3 cellular contexts compared by ENCODE assay signal in the genomic region with DNA sequence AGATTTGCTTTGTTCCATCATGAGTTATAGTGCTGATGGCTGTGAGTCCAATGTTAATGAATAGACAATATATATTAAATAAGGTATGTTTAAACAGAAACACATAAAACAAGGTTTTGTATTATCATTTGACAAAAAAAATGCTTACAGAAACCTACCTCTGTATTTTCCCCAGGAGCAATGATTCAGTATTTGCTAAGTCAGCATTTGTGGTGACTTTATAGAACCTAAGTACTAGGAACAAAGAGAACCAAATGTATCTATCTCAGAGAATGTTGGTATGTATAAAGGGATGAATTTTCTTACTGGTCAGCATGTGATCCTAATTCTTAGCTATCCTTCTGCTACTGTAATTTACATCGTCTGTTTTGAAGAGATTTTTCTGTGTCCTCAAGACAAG.
TF ChIP-seq lines count a peak whose summit lies in the region.

No MANE protein-coding gene starts in this region.

TF ChIP-seq in A549, 52 proteins besides CTCF, POLR2A, EP300 and RAD21:
- TF ChIP-seq MAFK (IDR thresholded peaks at IDR 0.05; ENCODE audit: partially characterized antibody) (peak; percentile 92), TP53 (CRISPR knock-in tag; IDR thresholded peaks at IDR 0.05) (no peak)

TF ChIP-seq in IMR-90, 13 proteins besides CTCF, POLR2A, EP300 and RAD21:
- TF ChIP-seq MAFK (IDR thresholded peaks at IDR 0.05; ENCODE audit: low read depth, low read length) (peak; percentile 97), CHD1 (IDR thresholded peaks at IDR 0.05; ENCODE audit: low read depth, low read length) (no peak)
TF ChIP-seq in IMR-90: peak in this region for 1.

TF ChIP-seq in K562, 482 proteins besides CTCF, POLR2A, EP300 and RAD21:
- no peak for TF ChIP-seq CXXC5 (CRISPR knock-in tag; IDR thresholded peaks at IDR 0.05)
- peak; percentile 88 for TF ChIP-seq MAFK (IDR thresholded peaks at IDR 0.05; ENCODE audit: low read length)
- TF ChIP-seq MLX (CRISPR knock-in tag; conservative IDR thresholded peaks at IDR 0.05), result no peak
- no peak for TF ChIP-seq BHLHE40 (IDR thresholded peaks at IDR 0.05; ENCODE audit: low read length)
- TF ChIP-seq MAFF (IDR thresholded peaks at IDR 0.05; ENCODE audit: low read length), result peak; percentile 80
- TF ChIP-seq C11orf30 (IDR thresholded peaks at IDR 0.05; ENCODE audit: low read depth), result 0 out of 2 replicates have a peak, but pooled peaks have one; percentile 33
- TF ChIP-seq MAFG (tag; conservative IDR thresholded peaks at IDR 0.05), result peak; percentile 56
- no peak for TF ChIP-seq ZBTB11 (CRISPR knock-in tag; IDR thresholded peaks at IDR 0.05)
- TF ChIP-seq PCBP1 (IDR thresholded peaks at IDR 0.05; ENCODE audit: low read depth, low read length, poor library complexity, severe bottlenecking), result no peak
- no peak for TF ChIP-seq CREB1 (IDR thresholded peaks at IDR 0.05)
- no peak for TF ChIP-seq CREB1 (CRISPR knock-in tag; IDR thresholded peaks at IDR 0.05)
- TF ChIP-seq, protein P1, sequence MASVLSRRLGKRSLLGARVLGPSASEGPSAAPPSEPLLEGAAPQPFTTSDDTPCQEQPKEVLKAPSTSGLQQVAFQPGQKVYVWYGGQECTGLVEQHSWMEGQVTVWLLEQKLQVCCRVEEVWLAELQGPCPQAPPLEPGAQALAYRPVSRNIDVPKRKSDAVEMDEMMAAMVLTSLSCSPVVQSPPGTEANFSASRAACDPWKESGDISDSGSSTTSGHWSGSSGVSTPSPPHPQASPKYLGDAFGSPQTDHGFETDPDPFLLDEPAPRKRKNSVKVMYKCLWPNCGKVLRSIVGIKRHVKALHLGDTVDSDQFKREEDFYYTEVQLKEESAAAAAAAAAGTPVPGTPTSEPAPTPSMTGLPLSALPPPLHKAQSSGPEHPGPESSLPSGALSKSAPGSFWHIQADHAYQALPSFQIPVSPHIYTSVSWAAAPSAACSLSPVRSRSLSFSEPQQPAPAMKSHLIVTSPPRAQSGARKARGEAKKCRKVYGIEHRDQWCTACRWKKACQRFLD (CRISPR knock-in tag; IDR thresholded peaks at IDR 0.05), result no peak
- peak; percentile 52; the same call in 1 of the 2 replicates for TF ChIP-seq ZNF316 (IDR thresholded peaks at IDR 0.05)
- no peak for TF ChIP-seq NRF1 (conservative IDR thresholded peaks at IDR 0.05 in 1 of 2, IDR thresholded peaks at IDR 0.05 in 1 of 2)
- TF ChIP-seq HMGN3 (IDR thresholded peaks at IDR 0.05; ENCODE audit: borderline replicate concordance, extremely low read depth, insufficient read length, low read depth, low read length), result no peak
- TF ChIP-seq AFF1 (IDR thresholded peaks at IDR 0.05; ENCODE audit: low read depth in 1 of 2, partially characterized antibody in 2 of 2), result no peak
- TF ChIP-seq CHAMP1 (IDR thresholded peaks at IDR 0.05), result no peak
- no peak for TF ChIP-seq CHD4 (IDR thresholded peaks at IDR 0.05; ENCODE audit: insufficient read depth, insufficient replicate concordance, low read depth, low read length, poor library complexity, severe bottlenecking)
